In the genomic region with DNA sequence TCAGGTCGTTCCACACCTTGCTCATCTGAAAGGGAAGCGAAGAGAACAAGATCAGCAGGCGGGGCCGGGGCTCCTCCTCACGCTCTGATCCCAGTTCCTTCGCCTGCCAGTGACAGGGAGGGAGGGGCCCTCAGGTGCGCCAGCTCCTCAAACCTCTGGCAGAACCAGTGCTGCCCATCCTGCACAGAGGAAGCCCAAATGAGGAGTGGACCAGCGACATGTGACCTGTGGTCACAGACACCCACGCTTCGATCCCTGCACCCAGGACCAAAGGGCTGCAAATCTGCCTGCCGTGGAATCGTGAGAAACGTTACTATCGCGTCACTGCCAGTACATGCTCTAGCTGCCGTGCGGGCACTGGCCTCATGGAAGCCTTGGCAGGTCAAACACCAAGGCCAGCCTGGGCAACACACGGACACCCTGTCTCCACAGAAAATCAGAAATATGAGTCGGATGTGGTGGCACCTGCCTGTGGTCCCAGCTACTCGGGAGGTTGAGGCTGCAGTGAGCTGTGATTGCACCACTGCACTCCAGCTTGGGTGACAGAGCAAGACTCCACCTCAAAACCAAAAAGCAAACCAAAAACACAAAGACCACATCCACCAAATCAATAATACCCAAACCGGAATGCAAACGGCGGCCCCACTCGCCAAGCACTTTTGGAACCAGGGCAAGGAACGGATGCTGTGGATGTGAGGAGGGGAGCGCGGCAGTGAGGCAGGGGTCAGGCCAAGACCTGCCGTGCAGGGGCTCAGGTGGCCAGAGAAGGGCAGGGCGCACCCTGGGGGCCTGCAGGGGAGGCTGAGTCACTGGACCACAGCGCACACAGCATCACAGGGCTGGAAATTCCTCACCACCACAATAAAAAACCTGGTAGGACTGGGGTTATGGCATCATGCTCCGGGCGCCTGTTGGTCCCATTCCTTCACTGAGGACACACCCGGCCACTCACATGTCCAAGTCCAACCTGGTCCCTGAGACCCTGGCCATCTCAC, we compare ENCODE assay signal across 23 cellular contexts. TPM values are rescaled to one million over a fixed set of nuclear protein-coding genes. Genes with fewer than 3 reads are reported as not detected.
A peak's percentile ranks its signal among the peaks of the same experiment; 100 is the strongest.
DNase-seq lines count a peak whose midpoint lies in the region; ATAC-seq, FAIRE-seq and TF ChIP-seq lines count a peak whose summit lies in the region.
"Had no signal": no experiment of that assay in that cellular context is flagged by ENCODE, and none has a peak within 500 bp of the region (broad histone marks: within the 10 kb centered on the region; RNA-seq: fewer than 3 reads in every experiment).

No MANE protein-coding gene starts in this region.

- no peak overlapping the region for H3K9ac ChIP-seq in GM12878 (ENCODE audit: control insufficient read depth, insufficient read depth, low read length)

- H2AFZ ChIP-seq in GM12878 (ENCODE audit: control insufficient read depth, low read depth, low read length), result no peak overlapping the region

- SMC1A ChIA-PET in GM12878 (lab: Charles Lee; ENCODE audit: uncharacterized antibody, unreplicated experiment), result interaction anchor here (1.9 kb wide), 1 partner anchor 57 kb away, joined by 4 read pairs; no protein-coding TSS in a partner anchor

- no peak overlapping the region for H3K27ac ChIP-seq in GM12878 (ENCODE audit: control insufficient read depth, insufficient read depth)
- H3K27ac ChIP-seq in CD4-positive, alpha-beta T cell (ENCODE audit: low read depth, low read length), result no peak overlapping the region
- H3K27ac ChIP-seq: A549, C4-2B, HL-60, WERI-Rb-1 had no signal

- TF ChIP-seq POLR2A in GM12878 (IDR thresholded peaks at IDR 0.05; ENCODE audit: low read depth, low read length), result peak; percentile 10; the same call in 1 of the 2 replicates

- no peaks in the 10 kb centered on the region for H3K9me3 Mint-ChIP-seq in activated CD8-positive, alpha-beta memory T cell treated with anti-CD3 and anti-CD28 coated beads, Interleukin-2, amount 10 ng/mL, durations not matched to agents 7 days and 5 days (ENCODE audit: low read depth)
- peaks cover 0 to 1% (median 0%) of the 10 kb centered on the region in 3 donors for H3K9me3 Mint-ChIP-seq in IgD-negative memory B cell
- H3K9me3 Mint-ChIP-seq in progenitor cell of endocrine pancreas (ENCODE audit: low read depth), result no peaks in the 10 kb centered on the region
- H3K9me3 Mint-ChIP-seq in CD4-positive, alpha-beta T cell, result no peaks in the 10 kb centered on the region
- H3K9me3 Mint-ChIP-seq: naive B cell; T-helper 1 cell treated with Interleukin-12 subunit alpha and Interleukin-12 subunit beta and Interleukin-4 antibody, amounts not matched to agents 30 μg/mL and 1 μg/mL, for 36 hours had no signal

- peak; percentile 63 for DNase-seq in activated CD8-positive, alpha-beta memory T cell treated with anti-CD3 and anti-CD28 coated beads, Interleukin-2, amount 10 ng/mL, durations not matched to agents 7 days and 5 days
- no peak for DNase-seq in activated CD8-positive, alpha-beta memory T cell treated with anti-CD3 and anti-CD28 coated beads, Interleukin-2, amount 50 U/mL, for 4 hours
- no peak for DNase-seq in GM12878 (ENCODE audit: low read depth, low spot score)
- DNase-seq in progenitor cell of endocrine pancreas (ENCODE audit: low spot score, unreplicated experiment), result no peak
- DNase-seq in CD4-positive, alpha-beta T cell, result no peak
- DNase-seq in activated gamma-delta T cell (lab: John Stamatoyannopoulos, UW), result no peak
- DNase-seq in islet precursor cell, result no peak
- DNase-seq: DMS79; effector CD4-positive, alpha-beta T cell; head of caudate nucleus; naive B cell; NCI-H2029; NCI-H446 treated with DMSO at 0.1 percent for 48 hours; Right ventricle myocardium superior; WERI-Rb-1 had no signal

- no peak for FAIRE-seq in GM12878 (lab: Jason Lieb, UNC)
- FAIRE-seq: A549, GM18507 had no signal

- peaks cover 10 to 42% of the 10 kb centered on the region in 2 experiments for H3K36me3 ChIP-seq in GM12878 (ENCODE audit: control insufficient read depth in 2 of 2, insufficient read depth in 2 of 2, low read length in 1 of 2)
- H3K36me3 ChIP-seq: HAP-1 had no signal

- peaks cover 7% of the 10 kb centered on the region for H3K79me2 ChIP-seq in GM12878 (ENCODE audit: control insufficient read depth, insufficient read depth, low read length)

- H3K4me2 ChIP-seq in GM12878 (ENCODE audit: control insufficient read depth, insufficient read depth), result peak overlapping the region; percentile 9; the same call in 1 of the 2 replicates
- H3K4me2 ChIP-seq: A549 had no signal

- in situ Hi-C loops in GM12878 (cut with MboI), result no loop called here

- no peak overlapping the region for H3K4me3 Mint-ChIP-seq in activated CD8-positive, alpha-beta memory T cell treated with anti-CD3 and anti-CD28 coated beads, Interleukin-2, amount 10 ng/mL, durations not matched to agents 7 days and 5 days
- peak overlapping the region in 1 of 4 donors; percentile 38 for H3K4me3 Mint-ChIP-seq in IgD-negative memory B cell
- no peak overlapping the region for H3K4me3 Mint-ChIP-seq in progenitor cell of endocrine pancreas (ENCODE audit: low read depth)
- no peak overlapping the region for H3K4me3 Mint-ChIP-seq in CD4-positive, alpha-beta T cell
- H3K4me3 Mint-ChIP-seq: T-helper 1 cell treated with Interleukin-12 subunit alpha and Interleukin-12 subunit beta and Interleukin-4 antibody, amounts not matched to agents 30 μg/mL and 1 μg/mL, for 36 hours had no signal

- no peaks in the 10 kb centered on the region for H3K9me3 ChIP-seq in GM12878 (replicated peaks; ENCODE audit: control insufficient read depth, insufficient read depth, low read length)
- H3K9me3 ChIP-seq in CD4-positive, alpha-beta T cell (ENCODE audit: control insufficient read depth, low read length), result no peaks in the 10 kb centered on the region
- H3K9me3 ChIP-seq: A549, HAP-1 had no signal

- peaks cover 32% of the 10 kb centered on the region for H3K4me1 Mint-ChIP-seq in activated CD8-positive, alpha-beta memory T cell treated with anti-CD3 and anti-CD28 coated beads, Interleukin-2, amount 10 ng/mL, durations not matched to agents 7 days and 5 days
- H3K4me1 Mint-ChIP-seq in IgD-negative memory B cell (peaks cover 15 to 21% (median 18%) of the 10 kb centered on the region in 3 donors), progenitor cell of endocrine pancreas (ENCODE audit: low read depth) (no peaks in the 10 kb centered on the region)
- peaks cover 5% of the 10 kb centered on the region for H3K4me1 Mint-ChIP-seq in CD4-positive, alpha-beta T cell (ENCODE audit: low read depth)

- ATAC-seq in activated CD8-positive, alpha-beta memory T cell treated with anti-CD3 and anti-CD28 coated beads, Interleukin-2, amount 10 ng/mL, durations not matched to agents 7 days and 5 days, result peak; percentile 27
- no peak for ATAC-seq in GM12878
- no peak for ATAC-seq in CD4-positive, alpha-beta T cell (ENCODE audit: poor library complexity)
- ATAC-seq: A549 had no signal

- H4K20me1 ChIP-seq in GM12878 (ENCODE audit: control insufficient read depth, insufficient read depth), result no peaks in the 10 kb centered on the region

- 18% methylated on average over 33 of the region's 33 CpGs for WGBS in GM12878 (ENCODE audit: insufficient coverage, insufficient replicate concordance, low lambda C conversion rate, missing lambda C conversion rate)

- BruUV-seq in GM12878 (replicated peaks; lab: Mats Ljungman, UMichigan), result no TSS peak

- POLR2A ChIA-PET in GM12878 (lab: Charles Lee), result no interaction called here
- POLR2A ChIA-PET in CD4-positive, alpha-beta T cell (lab: Charles Lee), result no interaction called here

- TF ChIP-seq CTCF in GM12878 (IDR thresholded peaks at IDR 0.05 in 2 of 3, conservative IDR thresholded peaks at IDR 0.05 in 1 of 3; ENCODE audit: control insufficient read depth in 2 of 3, extremely low read depth in 1 of 3, insufficient read depth in 1 of 3, low read depth in 3 of 3, low read length in 3 of 3), result no peak
- TF ChIP-seq CTCF in progenitor cell of endocrine pancreas (IDR thresholded peaks at IDR 0.05; ENCODE audit: unreplicated experiment), result no peak
- no peak for TF ChIP-seq CTCF in CD4-positive, alpha-beta T cell (IDR thresholded peaks at IDR 0.05)

- H3K27ac Mint-ChIP-seq in activated CD8-positive, alpha-beta memory T cell treated with anti-CD3 and anti-CD28 coated beads, Interleukin-2, amount 10 ng/mL, durations not matched to agents 7 days and 5 days, result peak overlapping the region; percentile 35
- H3K27ac Mint-ChIP-seq in IgD-negative memory B cell, result peak overlapping the region; percentile 31 to 57 (median 39)
- H3K27ac Mint-ChIP-seq in progenitor cell of endocrine pancreas, result peak overlapping the region; percentile 59
- H3K27ac Mint-ChIP-seq in CD4-positive, alpha-beta T cell, result no peak overlapping the region
- H3K27ac Mint-ChIP-seq: T-helper 1 cell treated with Interleukin-12 subunit alpha and Interleukin-12 subunit beta and Interleukin-4 antibody, amounts not matched to agents 30 μg/mL and 1 μg/mL, for 36 hours had no signal

- H3K27me3 Mint-ChIP-seq in activated CD8-positive, alpha-beta memory T cell treated with anti-CD3 and anti-CD28 coated beads, Interleukin-2, amount 10 ng/mL, durations not matched to agents 7 days and 5 days, result peaks cover 2% of the 10 kb centered on the region
- H3K27me3 Mint-ChIP-seq in IgD-negative memory B cell, result no peaks in the 10 kb centered on the region
- no peaks in the 10 kb centered on the region for H3K27me3 Mint-ChIP-seq in progenitor cell of endocrine pancreas
- no peaks in the 10 kb centered on the region for H3K27me3 Mint-ChIP-seq in CD4-positive, alpha-beta T cell
- H3K27me3 Mint-ChIP-seq: naive B cell had no signal

- H3K4me3 ChIP-seq in GM12878, result no peak overlapping the region
- H3K4me3 ChIP-seq: A549, HAP-1, lung had no signal

- RAD21 ChIA-PET in GM12878 (lab: Charles Lee; ENCODE audit: unreplicated experiment), result no interaction called here

- intact Hi-C loops in GM12878 (cut with micrococcal nuclease; ENCODE audit: unreplicated experiment), result no loop called here
- intact Hi-C loops in CD4-positive, alpha-beta T cell (cut with DNase I, micrococcal nuclease), result no loop called here

- H3K4me1 ChIP-seq in GM12878 (ENCODE audit: control insufficient read depth, insufficient read depth, low read length), result peaks cover 28% of the 10 kb centered on the region
- H3K4me1 ChIP-seq: HAP-1 had no signal

- peaks cover 2% of the 10 kb centered on the region for H3K36me3 Mint-ChIP-seq in activated CD8-positive, alpha-beta memory T cell treated with anti-CD3 and anti-CD28 coated beads, Interleukin-2, amount 10 ng/mL, durations not matched to agents 7 days and 5 days
- H3K36me3 Mint-ChIP-seq in IgD-negative memory B cell (peaks cover 6% of the 10 kb centered on the region), progenitor cell of endocrine pancreas (ENCODE audit: insufficient read depth) (peaks cover 2% of the 10 kb centered on the region)
- peaks cover 4% of the 10 kb centered on the region for H3K36me3 Mint-ChIP-seq in CD4-positive, alpha-beta T cell (ENCODE audit: low read depth)

- no peak for TF ChIP-seq RAD21 in GM12878 (IDR thresholded peaks at IDR 0.05; ENCODE audit: insufficient read depth, low read depth, low read length)

- CTCF ChIA-PET in activated CD8-positive, alpha-beta memory T cell treated with anti-CD3 and anti-CD28 coated beads, Interleukin-2, amount 10 ng/mL, durations not matched to agents 7 days and 5 days (lab: Charles Lee), result interaction anchor here (0.9 to 1.3 kb wide), 2 partner anchors 9 to 212 kb away, joined by 3 to 4 read pairs; no protein-coding TSS in a partner anchor
- CTCF ChIA-PET in GM12878 (lab: Yijun Ruan, JAX), result no interaction called here
- CTCF ChIA-PET in CD4-positive, alpha-beta T cell (lab: Charles Lee), result no interaction called here

- no peaks in the 10 kb centered on the region for H3K27me3 ChIP-seq in GM12878 (replicated peaks in 1 of 2; ENCODE audit: control insufficient read depth in 2 of 2, insufficient read depth in 2 of 2, low read length in 1 of 2)
- no peaks in the 10 kb centered on the region for H3K27me3 ChIP-seq in CD4-positive, alpha-beta T cell (ENCODE audit: control insufficient read depth, insufficient read depth, low read length)

- TF ChIP-seq EP300 in GM12878 (IDR thresholded peaks at IDR 0.05; ENCODE audit: borderline replicate concordance in 1 of 2, control insufficient read depth in 1 of 2, low read depth in 2 of 2, low read length in 2 of 2), result no peak

RNA-seq across cellular contexts. Expression of gene NUDT1, which starts 13.4 kb away (rescaled TPM):
- total RNA-seq in activated CD8-positive, alpha-beta memory T cell treated with anti-CD3 and anti-CD28 coated beads, Interleukin-2, amount 10 ng/mL, durations not matched to agents 7 days and 5 days, result 100 to 1,000 TPM in 1 of 2 experiments, 10 to 100 TPM in 1; 85.7 to 105 TPM
- 52.1 TPM for polyA plus RNA-seq in IgD-negative memory B cell
- 4.4 and 5.3 TPM in 2 replicates for total RNA-seq in GM12878 (2013; cell fraction: nucleolus; rRNA removed)
- 71.4 and 81.6 TPM in 2 replicates for total RNA-seq in GM12878 (2014; rRNA removed)
- 56.4 and 58.1 TPM in 2 replicates for total RNA-seq in GM12878 (2014; rRNA removed; fragmentation: Illumina TruSeq; extraction: Trizol)
- 62.1 TPM in 2 replicates for total RNA-seq in GM12878 (2021)
- 44.4 TPM for polyA plus RNA-seq in GM12878 (2011; ENCODE audit: low read depth)
- 24.1 and 40.2 TPM in 2 replicates for polyA plus RNA-seq in GM12878 (2011; rRNA removed)
- 61.4 and 74.1 TPM in 2 replicates for polyA plus RNA-seq in GM12878 (2011; cell fraction: cytosol; rRNA removed)
- polyA plus RNA-seq in GM12878 (2011; cell fraction: nucleus; rRNA removed), result 36.5 and 38.9 TPM in 2 replicates
- 51.4 and 59.5 TPM in 2 replicates for polyA plus RNA-seq in GM12878 (2012)
- polyA plus RNA-seq in GM12878 (2014; fragmentation: Illumina TruSeq; extraction: Trizol), result 7.7 and 36.7 TPM in 2 replicates
- 10 to 100 TPM in 1 of 2 experiments, 1 to 10 TPM in 1; 7.7 to 23.3 TPM for polyA plus RNA-seq in GM12878 (2014; fragmentation: Nextera tagmentation; extraction: Ambion mirVana)
- polyA plus RNA-seq in GM12878 (2014; rRNA removed), result 77.5 and 87.5 TPM in 2 replicates
- polyA plus RNA-seq in GM12878 (2016; fragmentation: Nextera tagmentation; extraction: Ambion mirVana), result 100 to 1,000 TPM; 115 to 122 TPM
- 18.9 and 42.0 TPM in 2 replicates for polyA minus RNA-seq in GM12878 (2011; rRNA and poly(A)+ RNA removed)
- 14.9 and 15.0 TPM in 2 replicates for polyA minus RNA-seq in GM12878 (2011; cell fraction: cytosol; rRNA and poly(A)+ RNA removed)
- polyA minus RNA-seq in GM12878 (2011; cell fraction: nucleus; rRNA and poly(A)+ RNA removed), result 7.5 and 9.6 TPM in 2 replicates
- total RNA-seq in progenitor cell of endocrine pancreas, result 17.2 and 22.1 TPM in 2 replicates
- 10 to 100 TPM; 12.8 to 13.0 TPM for total RNA-seq in CD4-positive, alpha-beta T cell

RNA-seq across cellular contexts. Expression of gene MRM2, which starts 13.4 kb away (rescaled TPM):
- 10 to 100 TPM; 27.6 to 35.1 TPM for total RNA-seq in activated CD8-positive, alpha-beta memory T cell treated with anti-CD3 and anti-CD28 coated beads, Interleukin-2, amount 10 ng/mL, durations not matched to agents 7 days and 5 days
- polyA plus RNA-seq in IgD-negative memory B cell (67.8 TPM), GM12878 (2011; rRNA removed) (34.8 and 43.2 TPM in 2 replicates), GM12878 (2014; fragmentation: Illumina TruSeq; extraction: Trizol) (75.6 and 79.8 TPM in 2 replicates), GM12878 (2014; fragmentation: Nextera tagmentation; extraction: Ambion mirVana) (10 to 100 TPM; 91.4 to 92.9 TPM), GM12878 (2014; rRNA removed) (58.9 and 59.2 TPM in 2 replicates), GM12878 (2016; fragmentation: Nextera tagmentation; extraction: Ambion mirVana) (100 to 1,000 TPM; 125 to 128 TPM)
- total RNA-seq in GM12878 (2013; cell fraction: nucleolus; rRNA removed), result 17.7 and 17.9 TPM in 2 replicates
- total RNA-seq in GM12878 (2014; rRNA removed) (57.1 and 61.7 TPM in 2 replicates), GM12878 (2014; rRNA removed; fragmentation: Illumina TruSeq; extraction: Trizol) (54.8 and 60.1 TPM in 2 replicates), GM12878 (2021) (61.2 and 62.9 TPM in 2 replicates), progenitor cell of endocrine pancreas (28.7 and 29.5 TPM in 2 replicates)
- 25.8 TPM for polyA plus RNA-seq in GM12878 (2011; ENCODE audit: low read depth)
- polyA plus RNA-seq in GM12878 (2011; cell fraction: cytosol; rRNA removed), result 36.7 and 39.9 TPM in 2 replicates
- polyA plus RNA-seq in GM12878 (2011; cell fraction: nucleus; rRNA removed), result 16.7 and 20.8 TPM in 2 replicates
- 37.1 and 37.7 TPM in 2 replicates for polyA plus RNA-seq in GM12878 (2012)
- polyA minus RNA-seq in GM12878 (2011; rRNA and poly(A)+ RNA removed), result 29.7 and 30.7 TPM in 2 replicates
- polyA minus RNA-seq in GM12878 (2011; cell fraction: cytosol; rRNA and poly(A)+ RNA removed), result 10.8 and 13.8 TPM in 2 replicates
- 9.9 and 13.7 TPM in 2 replicates for polyA minus RNA-seq in GM12878 (2011; cell fraction: nucleus; rRNA and poly(A)+ RNA removed)
- total RNA-seq in CD4-positive, alpha-beta T cell, result 1 to 10 TPM; 3.6 to 3.7 TPM

RNA-seq across cellular contexts. Expression of gene MAD1L1, which starts 22.7 kb away (rescaled TPM):
- 10 to 100 TPM; 60.0 to 97.7 TPM for total RNA-seq in activated CD8-positive, alpha-beta memory T cell treated with anti-CD3 and anti-CD28 coated beads, Interleukin-2, amount 10 ng/mL, durations not matched to agents 7 days and 5 days
- polyA plus RNA-seq in IgD-negative memory B cell (133 TPM), GM12878 (2011; rRNA removed) (18.6 and 33.4 TPM in 2 replicates), GM12878 (2014; fragmentation: Illumina TruSeq; extraction: Trizol) (2.4 and 8.1 TPM in 2 replicates), GM12878 (2014; fragmentation: Nextera tagmentation; extraction: Ambion mirVana) (1 to 10 TPM; 2.2 to 5.1 TPM), GM12878 (2014; rRNA removed) (43.2 and 63.4 TPM in 2 replicates), GM12878 (2016; fragmentation: Nextera tagmentation; extraction: Ambion mirVana) (10 to 100 TPM; 73.1 to 76.8 TPM)
- total RNA-seq in GM12878 (2013; cell fraction: nucleolus; rRNA removed), result 141 TPM in 2 replicates
- total RNA-seq in GM12878 (2014; rRNA removed) (70.5 and 75.7 TPM in 2 replicates), GM12878 (2014; rRNA removed; fragmentation: Illumina TruSeq; extraction: Trizol) (17.1 and 18.7 TPM in 2 replicates), GM12878 (2021) (56.5 and 56.6 TPM in 2 replicates), progenitor cell of endocrine pancreas (49.8 and 50.6 TPM in 2 replicates)
- 20.3 TPM for polyA plus RNA-seq in GM12878 (2011; ENCODE audit: low read depth)
- 63.4 and 81.7 TPM in 2 replicates for polyA plus RNA-seq in GM12878 (2011; cell fraction: cytosol; rRNA removed)
- 48.8 and 57.0 TPM in 2 replicates for polyA plus RNA-seq in GM12878 (2011; cell fraction: nucleus; rRNA removed)
- 37.9 and 62.7 TPM in 2 replicates for polyA plus RNA-seq in GM12878 (2012)
- polyA minus RNA-seq in GM12878 (2011; rRNA and poly(A)+ RNA removed), result 26.5 and 49.2 TPM in 2 replicates
- 29.7 and 31.5 TPM in 2 replicates for polyA minus RNA-seq in GM12878 (2011; cell fraction: cytosol; rRNA and poly(A)+ RNA removed)
- polyA minus RNA-seq in GM12878 (2011; cell fraction: nucleus; rRNA and poly(A)+ RNA removed), result 23.5 and 35.1 TPM in 2 replicates
- 100 to 1,000 TPM; 157 to 160 TPM for total RNA-seq in CD4-positive, alpha-beta T cell

RNA-seq across cellular contexts. Expression of gene SNX8, which starts 58.8 kb away (rescaled TPM):
- total RNA-seq in activated CD8-positive, alpha-beta memory T cell treated with anti-CD3 and anti-CD28 coated beads, Interleukin-2, amount 10 ng/mL, durations not matched to agents 7 days and 5 days, result 10 to 100 TPM; 25.0 to 27.9 TPM
- 61.3 TPM for polyA plus RNA-seq in IgD-negative memory B cell
- total RNA-seq in GM12878 (2013; cell fraction: nucleolus; rRNA removed), result 69.7 and 75.0 TPM in 2 replicates
- total RNA-seq in GM12878 (2014; rRNA removed), result 40.5 and 42.2 TPM in 2 replicates
- 46.5 and 51.6 TPM in 2 replicates for total RNA-seq in GM12878 (2014; rRNA removed; fragmentation: Illumina TruSeq; extraction: Trizol)
- total RNA-seq in GM12878 (2021), result 150 and 156 TPM in 2 replicates
- polyA plus RNA-seq in GM12878 (2011; ENCODE audit: low read depth), result 12.4 TPM
- polyA plus RNA-seq in GM12878 (2011; rRNA removed), result 92.1 and 210 TPM in 2 replicates
- polyA plus RNA-seq in GM12878 (2011; cell fraction: cytosol; rRNA removed), result 146 and 248 TPM in 2 replicates
- 220 and 232 TPM in 2 replicates for polyA plus RNA-seq in GM12878 (2011; cell fraction: nucleus; rRNA removed)
- 101 and 127 TPM in 2 replicates for polyA plus RNA-seq in GM12878 (2012)
- 19.4 and 79.8 TPM in 2 replicates for polyA plus RNA-seq in GM12878 (2014; fragmentation: Illumina TruSeq; extraction: Trizol)
- 10 to 100 TPM in 1 of 2 experiments, 1 to 10 TPM in 1; 6.4 to 21.5 TPM for polyA plus RNA-seq in GM12878 (2014; fragmentation: Nextera tagmentation; extraction: Ambion mirVana)
- polyA plus RNA-seq in GM12878 (2014; rRNA removed), result 115 and 118 TPM in 2 replicates
- 100 to 1,000 TPM; 118 to 133 TPM for polyA plus RNA-seq in GM12878 (2016; fragmentation: Nextera tagmentation; extraction: Ambion mirVana)
- polyA minus RNA-seq in GM12878 (2011; rRNA and poly(A)+ RNA removed), result 199 and 253 TPM in 2 replicates
- polyA minus RNA-seq in GM12878 (2011; cell fraction: cytosol; rRNA and poly(A)+ RNA removed), result 69.8 and 71.0 TPM in 2 replicates
- 31.3 and 40.8 TPM in 2 replicates for polyA minus RNA-seq in GM12878 (2011; cell fraction: nucleus; rRNA and poly(A)+ RNA removed)
- total RNA-seq in progenitor cell of endocrine pancreas, result 15.6 and 19.0 TPM in 2 replicates
- total RNA-seq in CD4-positive, alpha-beta T cell, result 1 to 10 TPM; 4.2 to 4.5 TPM
